Comparison of ENCODE assay signal across 1 cellular context in genomic region chr10:68156373-68157185, GRCh38.
TF ChIP-seq lines count a peak whose summit lies in the region.

No MANE protein-coding gene starts in this region.

TF ChIP-seq in GM12878, 131 proteins besides CTCF, POLR2A, EP300 and RAD21 (continued from another document):
- TF ChIP-seq RELB (IDR thresholded peaks at IDR 0.05; ENCODE audit: low read depth): no peak
- no peak for TF ChIP-seq SREBF2 (IDR thresholded peaks at IDR 0.05; ENCODE audit: low read length)
- no peak for TF ChIP-seq IRF5 (IDR thresholded peaks at IDR 0.05; ENCODE audit: borderline replicate concordance)
- TF ChIP-seq BCL3 (IDR thresholded peaks at IDR 0.05; ENCODE audit: borderline replicate concordance, insufficient read depth, low read depth, low read length, poor library complexity, severe bottlenecking): no peak
- 0 out of 2 replicates have a peak, but pooled peaks have one; percentile 17 for TF ChIP-seq RUNX3 (IDR thresholded peaks at IDR 0.05; ENCODE audit: low read length)
- TF ChIP-seq HSF1 (IDR thresholded peaks at IDR 0.05; ENCODE audit: low read depth, low read length): no peak
- TF ChIP-seq LARP7 (IDR thresholded peaks at IDR 0.05): no peak
- TF ChIP-seq SUZ12 (IDR thresholded peaks at IDR 0.05; ENCODE audit: unreplicated experiment): no peak
- TF ChIP-seq TAF1 (IDR thresholded peaks at IDR 0.05; ENCODE audit: borderline replicate concordance, low read depth, low read length): no peak
- no peak for TF ChIP-seq EZH2 (IDR thresholded peaks at IDR 0.05; ENCODE audit: borderline replicate concordance, control insufficient read depth, low read depth, low read length)
- no peak for TF ChIP-seq GATAD2B (conservative IDR thresholded peaks at IDR 0.05; ENCODE audit: low read depth)
- TF ChIP-seq TARDBP (IDR thresholded peaks at IDR 0.05; ENCODE audit: borderline replicate concordance): no peak
- TF ChIP-seq NR2C2 (IDR thresholded peaks at IDR 0.05; ENCODE audit: borderline replicate concordance, control insufficient read depth, insufficient read length, low read depth): no peak
- TF ChIP-seq POLR2AphosphoS5 (IDR thresholded peaks at IDR 0.05; ENCODE audit: low read length): no peak
- TF ChIP-seq ZNF384 (IDR thresholded peaks at IDR 0.05; ENCODE audit: borderline replicate concordance, low read depth, low read length): no peak
- TF ChIP-seq SKIL (IDR thresholded peaks at IDR 0.05; ENCODE audit: low read depth, poor library complexity, severe bottlenecking): no peak
- no peak for TF ChIP-seq ATF3 (IDR thresholded peaks at IDR 0.05; ENCODE audit: borderline replicate concordance, extremely low read depth, low read depth, low read length)
- no peak for TF ChIP-seq STAT3 (IDR thresholded peaks at IDR 0.05; ENCODE audit: low read depth, low read length)
- TF ChIP-seq BHLHE40 (IDR thresholded peaks at IDR 0.05; ENCODE audit: borderline replicate concordance in 1 of 2, low read depth in 2 of 2, low read length in 1 of 2): no peak
- no peak for TF ChIP-seq MYB (IDR thresholded peaks at IDR 0.05; ENCODE audit: borderline replicate concordance, low read depth, low read length)
- TF ChIP-seq CREB1 (IDR thresholded peaks at IDR 0.05; ENCODE audit: low read depth): no peak
- no peak for TF ChIP-seq TCF3 (IDR thresholded peaks at IDR 0.05; ENCODE audit: borderline replicate concordance, insufficient read depth, low read depth, low read length)
- 0 out of 2 replicates have a peak, but pooled peaks have one; percentile 37 for TF ChIP-seq YY1 (IDR thresholded peaks at IDR 0.05; ENCODE audit: low read depth, low read length)
- no peak for TF ChIP-seq SMAD5 (IDR thresholded peaks at IDR 0.05; ENCODE audit: low read depth)
- TF ChIP-seq FOS (IDR thresholded peaks at IDR 0.05; ENCODE audit: borderline replicate concordance, extremely low read depth, insufficient read length): no peak
- no peak for TF ChIP-seq KDM1A (IDR thresholded peaks at IDR 0.05; ENCODE audit: borderline replicate concordance)
- 0 out of 2 replicates have a peak, but pooled peaks have one; percentile 30 for TF ChIP-seq SMARCA5 (IDR thresholded peaks at IDR 0.05)
- TF ChIP-seq ZNF592 (IDR thresholded peaks at IDR 0.05): no peak
- no peak for TF ChIP-seq SREBF1 (IDR thresholded peaks at IDR 0.05; ENCODE audit: low read length)
